In the genomic region with DNA sequence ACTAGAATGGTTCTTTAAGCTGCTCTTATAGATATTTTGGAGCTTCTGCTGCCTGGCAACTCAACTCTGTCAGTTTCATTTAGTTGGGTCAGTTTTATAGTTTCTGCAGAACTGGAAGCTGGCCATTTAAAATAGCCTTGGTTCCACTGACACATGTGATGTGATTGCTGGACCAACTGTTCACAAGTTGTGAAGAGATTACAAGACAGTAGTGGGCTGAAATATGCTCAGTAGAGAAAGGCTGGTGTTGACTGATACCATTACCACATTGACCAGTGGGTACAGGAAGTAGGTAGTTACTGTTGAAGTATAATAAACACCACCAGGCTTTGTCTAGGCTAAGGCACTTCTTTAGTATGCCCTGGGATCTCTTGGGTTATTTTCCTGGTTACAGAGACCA, we compare ENCODE assay signal across 13 cellular contexts.
DNase-seq lines count a peak whose midpoint lies in the region; ATAC-seq and TF ChIP-seq lines count a peak whose summit lies in the region.
"Had no signal": no experiment of that assay in that cellular context is flagged by ENCODE, and none has a peak within 500 bp of the region (broad histone marks: within the 10 kb centered on the region; RNA-seq: fewer than 3 reads in every experiment).

No MANE protein-coding gene starts in this region.

- no peaks in the 10 kb centered on the region for H3K4me1 Mint-ChIP-seq in effector memory CD8-positive, alpha-beta T cell (ENCODE audit: low read depth in 2 of 2)
- H3K4me1 Mint-ChIP-seq: memory B cell had no signal

- no peak for TF ChIP-seq CTCF in choroid plexus epithelial cell (conservative IDR thresholded peaks at IDR 0.05; ENCODE audit: low read depth, low read length)

- DNase-seq in choroid plexus epithelial cell (ENCODE audit: low read depth): peak; percentile 20
- DNase-seq in effector memory CD8-positive, alpha-beta T cell: no peak
- no peak for DNase-seq in DMS53 (lab: John Stamatoyannopoulos, UW)
- no peak for DNase-seq in NCI-H146 treated with DMSO at 0.1 percent for 48 hours (lab: John Stamatoyannopoulos, UW; ENCODE audit: unreplicated experiment)
- DNase-seq: activated T-cell treated with anti-CD3 and anti-CD28 coated beads, Interleukin-2, amount 50 U/mL, for 1 hour had no signal

- no peak overlapping the region for H3K4me3 Mint-ChIP-seq in effector memory CD8-positive, alpha-beta T cell
- H3K4me3 Mint-ChIP-seq: memory B cell had no signal

- no peaks in the 10 kb centered on the region for H3K27me3 Mint-ChIP-seq in effector memory CD8-positive, alpha-beta T cell
- H3K27me3 Mint-ChIP-seq: memory B cell had no signal

- H3K4me3 ChIP-seq in choroid plexus epithelial cell (ENCODE audit: low read depth, low read length): no peak overlapping the region
- H3K4me3 ChIP-seq: adrenal gland, BLaER1 had no signal

- H3K27ac Mint-ChIP-seq in effector memory CD8-positive, alpha-beta T cell: no peak overlapping the region
- H3K27ac Mint-ChIP-seq: memory B cell had no signal

- H3K36me3 Mint-ChIP-seq in effector memory CD8-positive, alpha-beta T cell (ENCODE audit: insufficient read depth): no peaks in the 10 kb centered on the region

- ATAC-seq in GM18873 (IDR thresholded peaks at IDR 0.05; ENCODE audit: low FRiP score, unreplicated experiment) (peak; percentile 79), GM21529 (IDR thresholded peaks at IDR 0.05; ENCODE audit: unreplicated experiment) (peak; percentile 66), HG03196 (IDR thresholded peaks at IDR 0.05; ENCODE audit: unreplicated experiment) (peak; percentile 84)
- no peak for ATAC-seq in effector memory CD8-positive, alpha-beta T cell (replicated peaks)
- ATAC-seq: activated CD4-positive, CD25-positive, alpha-beta regulatory T cell treated with anti-CD3 and anti-CD28 coated beads, Interleukin-2, amount 50 U/mL, for 24 hours; HCT116 had no signal

- no peaks in the 10 kb centered on the region for H3K9me3 Mint-ChIP-seq in effector memory CD8-positive, alpha-beta T cell
